Comparison of ENCODE assay signal across 8 cellular contexts in genomic region chr16:82229800-82230619, GRCh38. TPM values are rescaled to one million over a fixed set of nuclear protein-coding genes. Genes with fewer than 3 reads are reported as not detected.
DNase-seq lines count a peak whose midpoint lies in the region; ATAC-seq and TF ChIP-seq lines count a peak whose summit lies in the region.

No MANE protein-coding gene starts in this region.

- H3K27me3 ChIP-seq in Panc1 (ENCODE audit: control insufficient read depth, insufficient read depth, low read length) (no peaks in the 10 kb centered on the region), neuronal stem cell (ENCODE audit: control insufficient read depth in 3 of 3, insufficient read depth in 3 of 3, low read depth in 1 of 3, low read length in 3 of 3) (no peaks in the 10 kb centered on the region)

- H4K8ac ChIP-seq in neuronal stem cell (ENCODE audit: low read depth, low read length) = no peak overlapping the region

- CTCF ChIA-PET in Panc1 (lab: Charles Lee) = no interaction called here

- H2BK12ac ChIP-seq in neuronal stem cell (ENCODE audit: low read length) = no peak overlapping the region

- H3K9me3 ChIP-seq in Panc1 (ENCODE audit: control insufficient read depth, insufficient read depth, low read depth, low read length) (no peaks in the 10 kb centered on the region), neuronal stem cell (replicated peaks in 1 of 2; ENCODE audit: control insufficient read depth in 2 of 2, insufficient read depth in 1 of 2, low read depth in 1 of 2, low read length in 2 of 2) (no peaks in the 10 kb centered on the region)

- TF ChIP-seq CTCF in Panc1 (IDR thresholded peaks at IDR 0.05) (peak; percentile 89), fibroblast of the aortic adventitia (IDR thresholded peaks at IDR 0.05; ENCODE audit: insufficient read depth, low read length) (peak; percentile 96)

- no peak overlapping the region for H4K91ac ChIP-seq in neuronal stem cell (ENCODE audit: low read depth, low read length, poor library complexity)

- H3K36me3 ChIP-seq in Panc1 (ENCODE audit: control insufficient read depth, insufficient read depth, low read length) = no peaks in the 10 kb centered on the region
- no peaks in the 10 kb centered on the region for H3K36me3 ChIP-seq in neuronal stem cell (replicated peaks in 1 of 2; ENCODE audit: control insufficient read depth in 2 of 2, insufficient read depth in 2 of 2, low read length in 2 of 2)

- intact Hi-C loops in Panc1 (cut with micrococcal nuclease; ENCODE audit: unreplicated experiment) = loop anchor here (1.0 to 2.0 kb wide), 2 partner anchors 199 to 289 kb away; no protein-coding TSS in a partner anchor

- no peak overlapping the region for H3K4me3 ChIP-seq in Panc1 (ENCODE audit: low read depth in 2 of 2, low read length in 2 of 2)
- no peak overlapping the region for H3K4me3 ChIP-seq in fibroblast of the aortic adventitia (ENCODE audit: low read depth, low read length)
- H3K4me3 ChIP-seq in neuronal stem cell (ENCODE audit: low read length in 2 of 2) = no peak overlapping the region

- ATAC-seq in Panc1 = peak; percentile 84
- no peak for ATAC-seq in GM21576 (IDR thresholded peaks at IDR 0.05; ENCODE audit: unreplicated experiment)

- H3K27ac ChIP-seq in Panc1 (ENCODE audit: low read length) = peak overlapping the region; percentile 59; the same call in 1 of the 2 replicates
- H3K27ac ChIP-seq in neuronal stem cell (replicated peaks; ENCODE audit: low read length) = no peak overlapping the region

- no TSS peak for BruUV-seq in Panc1 (replicated peaks; lab: Mats Ljungman, UMichigan)

- DNase-seq in COR-L47 (lab: John Stamatoyannopoulos, UW) (peak; percentile 59), HuH-7 (ENCODE audit: low spot score) (peak; percentile 73), Panc1 (ENCODE audit: low read depth, low spot score) (peak; percentile 47), activated T-helper 1 cell treated with Interleukin-2 at 50 U/mL for 16 hours (ENCODE audit: low read depth) (peak; percentile 29), fibroblast of the aortic adventitia (ENCODE audit: low read depth) (peak; percentile 81), neuronal stem cell (ENCODE audit: low spot score) (peak; percentile 78), superior temporal gyrus (ENCODE audit: extremely low spot score) (peak; percentile 85)

- H3K4me2 ChIP-seq in neuronal stem cell (ENCODE audit: insufficient read depth, low read length, poor library complexity, severe bottlenecking) = no peak overlapping the region

- H2AK5ac ChIP-seq in neuronal stem cell (ENCODE audit: low read depth, low read length) = no peak overlapping the region

- no peak overlapping the region for H3K9ac ChIP-seq in neuronal stem cell (ENCODE audit: low read depth, low read length, poor library complexity)

- H3K18ac ChIP-seq in neuronal stem cell (ENCODE audit: low read length) = no peak overlapping the region

- H3K79me1 ChIP-seq in neuronal stem cell (ENCODE audit: low read depth, low read length) = no peaks in the 10 kb centered on the region

- H2BK120ac ChIP-seq in neuronal stem cell (ENCODE audit: low read depth, low read length) = no peak overlapping the region

- no peak overlapping the region for H2BK5ac ChIP-seq in neuronal stem cell (ENCODE audit: low read length)

- H3K4me1 ChIP-seq in Panc1 (ENCODE audit: control insufficient read depth, insufficient read depth, low read length) (no peaks in the 10 kb centered on the region), neuronal stem cell (ENCODE audit: control insufficient read depth in 2 of 2, insufficient read depth in 1 of 2, low read depth in 1 of 2, low read length in 2 of 2) (no peaks in the 10 kb centered on the region)

- no peak overlapping the region for H2AFZ ChIP-seq in neuronal stem cell (ENCODE audit: low read length)

- H3K14ac ChIP-seq in neuronal stem cell (ENCODE audit: low read length) = no peak overlapping the region

- H3K23ac ChIP-seq in neuronal stem cell (ENCODE audit: low read depth, low read length, poor library complexity) = no peak overlapping the region

- no peak overlapping the region for H2BK15ac ChIP-seq in neuronal stem cell (ENCODE audit: low read length)

- in situ Hi-C loops in Panc1 (cut with HindIII; ENCODE audit: low pct_unique_long_range_greater_than_20kb, low sequenced_read_pairs) = no loop called here

- POLR2A ChIA-PET in Panc1 (lab: Charles Lee) = no interaction called here

- WGBS in neuronal stem cell (ENCODE audit: extremely low coverage in 2 of 2, insufficient read length in 2 of 2, insufficient replicate concordance in 1 of 2), 2 donors = no CpG with 5 or more reads among the region's 6 CpGs

- no peak overlapping the region for H3K4ac ChIP-seq in neuronal stem cell (ENCODE audit: low read length)

RNA-seq across cellular contexts. Expression of gene MPHOSPH6, which starts 60.0 kb away (rescaled TPM):
- total RNA-seq in Panc1 (2021; ENCODE audit: unreplicated experiment) = 36.7 TPM
- polyA plus RNA-seq in Panc1 (2012; ENCODE audit: insufficient read length) = 27.0 TPM
- 20.5 and 32.7 TPM in 2 replicates for total RNA-seq in fibroblast of the aortic adventitia (ENCODE audit: low replicate concordance)
- polyA plus RNA-seq in neuronal stem cell (2013, experiment 1 of 2) = 51.8 TPM
- polyA plus RNA-seq in neuronal stem cell (2013, experiment 2 of 2) = 53.0 TPM

Comparison
In these comparisons a context has a peak if more than half of its experiments do, and no peak if none do; other contexts are left out.
1. DNase-seq: peak in every context shown above with its lines; median percentile 85 in superior temporal gyrus; 81 in fibroblast of the aortic adventitia; 78 in neuronal stem cell; 73 in HuH-7; 59 in COR-L47; 47 in Panc1; 29 in activated T-helper 1 cell treated with Interleukin-2 at 50 U/mL for 16 hours.